ENCODE assay signal across 1 cellular context in genomic region chr17:43952351-43952723, GRCh38.
TF ChIP-seq lines count a peak whose summit lies in the region.

No MANE protein-coding gene starts in this region.

TF ChIP-seq in H1, 55 proteins besides CTCF, POLR2A, EP300 and RAD21:
- TF ChIP-seq SRF (IDR thresholded peaks at IDR 0.05; ENCODE audit: low read depth, low read length), result no peak
- TF ChIP-seq HDAC2 (IDR thresholded peaks at IDR 0.05; ENCODE audit: borderline replicate concordance in 1 of 2, low read depth in 2 of 2, low read length in 2 of 2), result 0 out of 4 replicates have a peak, but pooled peaks of 1 of the 2 experiments have one; percentile 31
- peak; percentile 7 for TF ChIP-seq ASH2L (IDR thresholded peaks at IDR 0.05; ENCODE audit: low read length)
- TF ChIP-seq TEAD4 (IDR thresholded peaks at IDR 0.05; ENCODE audit: low read depth, low read length), result no peak
- no peak for TF ChIP-seq POU5F1 (IDR thresholded peaks at IDR 0.05; ENCODE audit: low read depth, low read length)
- no peak for TF ChIP-seq TAF1 (IDR thresholded peaks at IDR 0.05; ENCODE audit: low read depth, low read length)
- no peak for TF ChIP-seq CBX5 (IDR thresholded peaks at IDR 0.05; ENCODE audit: low read depth, low read length)
- TF ChIP-seq SIN3A (conservative IDR thresholded peaks at IDR 0.05 in 1 of 2, IDR thresholded peaks at IDR 0.05 in 1 of 2; ENCODE audit: low read depth in 1 of 2, low read length in 2 of 2), result 0 out of 4 replicates have a peak, but pooled peaks of 1 of the 2 experiments have one; percentile 28
